In genomic region chr1:159889821-159890252, GRCh38 we compare ENCODE assay signal across 8 cellular contexts. TPM values are rescaled to one million over a fixed set of nuclear protein-coding genes. Genes with fewer than 3 reads are reported as not detected.
A peak's percentile ranks its signal among the peaks of the same experiment; 100 is the strongest.
DNase-seq lines count a peak whose midpoint lies in the region; ATAC-seq lines count a peak whose summit lies in the region.

No MANE protein-coding gene starts in this region.

- no peaks in the 10 kb centered on the region for H3K27me3 Mint-ChIP-seq in effector memory CD8-positive, alpha-beta T cell
- peaks cover 0 to 1% of the 10 kb centered on the region in 2 donors for H3K27me3 Mint-ChIP-seq in natural killer cell treated with Interleukin-12 subunit alpha and Interleukin-12 subunit beta and Interleukin-15 and Interleukin-18, amount 100 ng/mL, for 72 hours
- peaks cover 18% of the 10 kb centered on the region for H3K27me3 Mint-ChIP-seq in activated naive CD4-positive, alpha-beta T cell treated with anti-CD3 and anti-CD28 coated beads, Interleukin-2, amount 10 ng/mL, durations not matched to agents 7 days and 5 days

- peaks cover 5% of the 10 kb centered on the region for H3K36me3 Mint-ChIP-seq in effector memory CD8-positive, alpha-beta T cell (ENCODE audit: insufficient read depth)
- H3K36me3 Mint-ChIP-seq in natural killer cell treated with Interleukin-12 subunit alpha and Interleukin-12 subunit beta and Interleukin-15 and Interleukin-18, amount 100 ng/mL, for 72 hours = no peaks in the 10 kb centered on the region
- H3K36me3 Mint-ChIP-seq in activated naive CD4-positive, alpha-beta T cell treated with anti-CD3 and anti-CD28 coated beads, Interleukin-2, amount 10 ng/mL, durations not matched to agents 7 days and 5 days = no peaks in the 10 kb centered on the region

- peak overlapping the region; percentile 0 to 48 for H3K4me3 Mint-ChIP-seq in effector memory CD8-positive, alpha-beta T cell
- H3K4me3 Mint-ChIP-seq in natural killer cell treated with Interleukin-12 subunit alpha and Interleukin-12 subunit beta and Interleukin-15 and Interleukin-18, amount 100 ng/mL, for 72 hours = peak overlapping the region; percentile 24
- no peak overlapping the region for H3K4me3 Mint-ChIP-seq in activated naive CD4-positive, alpha-beta T cell treated with anti-CD3 and anti-CD28 coated beads, Interleukin-2, amount 10 ng/mL, durations not matched to agents 7 days and 5 days

- CTCF ChIA-PET in activated naive CD4-positive, alpha-beta T cell treated with anti-CD3 and anti-CD28 coated beads, Interleukin-2, amount 10 ng/mL, durations not matched to agents 7 days and 5 days (lab: Charles Lee) = interaction anchor here (0.9 to 13.0 kb wide), 19 partner anchors 10 to 117 kb away, joined by 3 to 430 read pairs (median 5); partner anchors contain the start of genes DUSP23, FCRL6, SLAMF8 and TAGLN2

- no peaks in the 10 kb centered on the region for H3K9me3 Mint-ChIP-seq in effector memory CD8-positive, alpha-beta T cell
- no peaks in the 10 kb centered on the region for H3K9me3 Mint-ChIP-seq in natural killer cell treated with Interleukin-12 subunit alpha and Interleukin-12 subunit beta and Interleukin-15 and Interleukin-18, amount 100 ng/mL, for 72 hours
- no peaks in the 10 kb centered on the region for H3K9me3 Mint-ChIP-seq in activated naive CD4-positive, alpha-beta T cell treated with anti-CD3 and anti-CD28 coated beads, Interleukin-2, amount 10 ng/mL, durations not matched to agents 7 days and 5 days

- peaks cover 21 to 26% of the 10 kb centered on the region in 2 donors for H3K4me1 Mint-ChIP-seq in effector memory CD8-positive, alpha-beta T cell (ENCODE audit: low read depth in 2 of 2)
- peaks cover 10 to 16% of the 10 kb centered on the region in 2 donors for H3K4me1 Mint-ChIP-seq in natural killer cell treated with Interleukin-12 subunit alpha and Interleukin-12 subunit beta and Interleukin-15 and Interleukin-18, amount 100 ng/mL, for 72 hours (ENCODE audit: low read depth in 2 of 2)
- peaks cover 16% of the 10 kb centered on the region for H3K4me1 Mint-ChIP-seq in activated naive CD4-positive, alpha-beta T cell treated with anti-CD3 and anti-CD28 coated beads, Interleukin-2, amount 10 ng/mL, durations not matched to agents 7 days and 5 days

- no peak overlapping the region for H3K27ac Mint-ChIP-seq in effector memory CD8-positive, alpha-beta T cell
- H3K27ac Mint-ChIP-seq in natural killer cell treated with Interleukin-12 subunit alpha and Interleukin-12 subunit beta and Interleukin-15 and Interleukin-18, amount 100 ng/mL, for 72 hours = peak overlapping the region in 1 of 2 donors; percentile 2
- no peak overlapping the region for H3K27ac Mint-ChIP-seq in activated naive CD4-positive, alpha-beta T cell treated with anti-CD3 and anti-CD28 coated beads, Interleukin-2, amount 10 ng/mL, durations not matched to agents 7 days and 5 days

- DNase-seq in AG08395 (ENCODE audit: low spot score) = peak; percentile 96
- peak; percentile 95 for DNase-seq in NOMO-1 treated with DMSO at 0.1 percent for 48 hours (lab: John Stamatoyannopoulos, UW; ENCODE audit: unreplicated experiment)
- no peak for DNase-seq in effector memory CD8-positive, alpha-beta T cell
- no peak for DNase-seq in natural killer cell treated with Interleukin-12 subunit alpha and Interleukin-12 subunit beta and Interleukin-15 and Interleukin-18, amount 100 ng/mL, for 72 hours (ENCODE audit: low spot score)
- DNase-seq in stimulated activated CD4-positive, alpha-beta T cell treated with anti-CD3 and anti-CD28 coated beads, Interleukin-4, amount 100 ng/mL, for 24 hours = no peak
- no peak for DNase-seq in activated naive CD4-positive, alpha-beta T cell treated with anti-CD3 and anti-CD28 coated beads, Interleukin-2, amount 10 ng/mL, durations not matched to agents 7 days and 5 days

- ATAC-seq in GM18517 (IDR thresholded peaks at IDR 0.05; ENCODE audit: unreplicated experiment) (peak; percentile 91), HG02870 (IDR thresholded peaks at IDR 0.05; ENCODE audit: unreplicated experiment) (peak; percentile 96)
- ATAC-seq in effector memory CD8-positive, alpha-beta T cell (replicated peaks) = peak; percentile 30
- peak; percentile 61 to 77 for ATAC-seq in natural killer cell treated with Interleukin-12 subunit alpha and Interleukin-12 subunit beta and Interleukin-15 and Interleukin-18, amount 100 ng/mL, for 72 hours

RNA-seq across cellular contexts. Expression of gene CFAP45, which starts 10.1 kb away (rescaled TPM):
- total RNA-seq in natural killer cell treated with Interleukin-12 subunit alpha and Interleukin-12 subunit beta and Interleukin-15 and Interleukin-18, amount 100 ng/mL, for 72 hours = 1 to 10 TPM in 1 of 2 donors, under 1 TPM in 1; 0.38 to 3.0 TPM

RNA-seq across cellular contexts. Expression of gene VSIG8, which starts 27.4 kb away (rescaled TPM):
- total RNA-seq in natural killer cell treated with Interleukin-12 subunit alpha and Interleukin-12 subunit beta and Interleukin-15 and Interleukin-18, amount 100 ng/mL, for 72 hours = not detected

RNA-seq across cellular contexts. Expression of gene TAGLN2, which starts 35.5 kb away (rescaled TPM):
- 100 to 1,000 TPM; 239 to 375 TPM for total RNA-seq in natural killer cell treated with Interleukin-12 subunit alpha and Interleukin-12 subunit beta and Interleukin-15 and Interleukin-18, amount 100 ng/mL, for 72 hours

RNA-seq across cellular contexts. Expression of gene IGSF9, which starts 55.6 kb away (rescaled TPM):
- not detected for total RNA-seq in natural killer cell treated with Interleukin-12 subunit alpha and Interleukin-12 subunit beta and Interleukin-15 and Interleukin-18, amount 100 ng/mL, for 72 hours

Comparison
In these comparisons a context has a peak if more than half of its experiments do, and no peak if none do; other contexts are left out.
1. DNase-seq: peak in AG08395 (single experiment) and NOMO-1 treated with DMSO at 0.1 percent for 48 hours (single experiment); none in effector memory CD8-positive, alpha-beta T cell (0 of 3), natural killer cell treated with Interleukin-12 subunit alpha and Interleukin-12 subunit beta and Interleukin-15 and Interleukin-18, amount 100 ng/mL, for 72 hours (single experiment), stimulated activated CD4-positive, alpha-beta T cell treated with anti-CD3 and anti-CD28 coated beads, Interleukin-4, amount 100 ng/mL, for 24 hours (single experiment) and activated naive CD4-positive, alpha-beta T cell treated with anti-CD3 and anti-CD28 coated beads, Interleukin-2, amount 10 ng/mL, durations not matched to agents 7 days and 5 days (single experiment).
2. ATAC-seq: peak in every context shown above with its lines; median percentile 96 in HG02870; 91 in GM18517; 69 in natural killer cell treated with Interleukin-12 subunit alpha and Interleukin-12 subunit beta and Interleukin-15 and Interleukin-18, amount 100 ng/mL, for 72 hours; 30 in effector memory CD8-positive, alpha-beta T cell.